In the genomic region with DNA sequence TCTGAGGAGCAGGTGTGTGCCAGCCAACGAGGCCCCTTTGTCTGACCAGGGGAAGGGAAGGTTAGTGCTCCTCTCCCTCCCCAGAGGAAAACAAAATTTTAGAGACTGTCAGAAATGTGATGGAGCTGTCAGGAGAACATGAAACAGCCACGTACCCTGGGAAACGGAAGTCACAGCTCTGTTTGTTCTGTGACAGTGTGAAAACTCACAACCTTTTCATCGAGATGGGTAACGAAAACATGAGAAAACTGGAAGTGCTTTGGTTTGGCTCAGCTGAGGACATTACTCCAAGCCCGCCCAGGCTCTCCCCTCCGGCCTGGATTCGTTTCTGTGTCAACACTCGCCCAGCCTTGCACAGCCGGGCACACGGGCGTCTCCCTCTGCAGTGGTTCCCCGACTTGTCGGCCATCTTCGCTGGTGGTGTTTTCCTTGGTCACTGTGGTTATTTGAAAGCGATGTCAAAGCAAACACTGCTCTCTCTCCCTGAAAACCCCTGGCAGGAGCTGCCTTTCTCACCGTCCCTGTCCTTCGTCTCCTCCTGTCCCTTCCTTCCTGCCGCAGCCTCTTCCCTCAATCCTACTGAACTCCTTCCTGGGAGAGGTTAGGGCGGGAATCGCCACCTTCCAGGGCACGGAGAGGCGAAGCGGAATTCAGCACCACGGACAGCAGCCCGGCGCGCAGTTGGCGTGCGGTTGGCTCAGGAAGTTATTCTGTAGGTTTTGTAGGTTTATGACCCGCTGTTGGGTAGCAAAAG, we compare ENCODE assay signal across 7 cellular contexts.
DNase-seq lines count a peak whose midpoint lies in the region; ATAC-seq and TF ChIP-seq lines count a peak whose summit lies in the region.

No MANE protein-coding gene starts in this region.

- no peak overlapping the region for H3K4me3 ChIP-seq in NB4 (ENCODE audit: low read depth, low read length)

- TF ChIP-seq POLR2A in NB4 (IDR thresholded peaks at IDR 0.05; ENCODE audit: extremely low read depth, insufficient read length): no peak

- TF ChIP-seq CTCF in NB4 (IDR thresholded peaks at IDR 0.05; ENCODE audit: low read depth, low read length): no peak

- ATAC-seq in GM19467 (IDR thresholded peaks at IDR 0.05; ENCODE audit: unreplicated experiment): no peak

- DNase-seq in NB4 (ENCODE audit: low read depth) (peak; percentile 66), activated T-cell treated with anti-CD3 and anti-CD28 coated beads for 24 hours (ENCODE audit: low read depth) (peak; percentile 55), iPS-NIHi11 (ENCODE audit: low spot score) (peak; percentile 84), DMS 273 (lab: John Stamatoyannopoulos, UW; ENCODE audit: unreplicated experiment) (no peak), DMS114 treated with DMSO at 0.1 percent for 48 hours (lab: John Stamatoyannopoulos, UW; ENCODE audit: unreplicated experiment) (no peak)
- DNase-seq in stimulated activated CD8-positive, alpha-beta memory T cell treated with anti-CD3 and anti-CD28 coated beads, Interleukin-7, amount 100 ng/mL, for 1 hour (ENCODE audit: low read depth in 2 of 2): peak; percentile 53 to 68

Comparison
In these comparisons a context has a peak if more than half of its experiments do, and no peak if none do; other contexts are left out.
1. DNase-seq: peak in NB4 (single experiment), activated T-cell treated with anti-CD3 and anti-CD28 coated beads for 24 hours (single experiment), iPS-NIHi11 (single experiment) and stimulated activated CD8-positive, alpha-beta memory T cell treated with anti-CD3 and anti-CD28 coated beads, Interleukin-7, amount 100 ng/mL, for 1 hour (2 of 2); none in DMS 273 (single experiment) and DMS114 treated with DMSO at 0.1 percent for 48 hours (single experiment).